ENCODE assay signal across 19 cellular contexts in genomic region chr10:102266670-102267069, GRCh38. TPM values are rescaled to one million over a fixed set of nuclear protein-coding genes. Genes with fewer than 3 reads are reported as not detected.
A peak's percentile ranks its signal among the peaks of the same experiment; 100 is the strongest.
DNase-seq lines count a peak whose midpoint lies in the region; ATAC-seq and TF ChIP-seq lines count a peak whose summit lies in the region.
"Had no signal": no experiment of that assay in that cellular context is flagged by ENCODE, and none has a peak within 500 bp of the region (broad histone marks: within the 10 kb centered on the region; RNA-seq: fewer than 3 reads in every experiment).

No MANE protein-coding gene starts in this region.

- in situ Hi-C loops in gastrocnemius medialis (cut with MboI; ENCODE audit: low sequenced_read_pairs in 4 of 4): no loop called here

- H3K27me3 Mint-ChIP-seq in activated naive CD4-positive, alpha-beta T cell treated with anti-CD3 and anti-CD28 coated beads, Interleukin-2, amount 50 U/mL, for 24 hours: no peaks in the 10 kb centered on the region
- no peaks in the 10 kb centered on the region for H3K27me3 Mint-ChIP-seq in HFFc6 (ENCODE audit: insufficient read depth)
- H3K27me3 Mint-ChIP-seq in activated naive CD8-positive, alpha-beta T cell treated with anti-CD3 and anti-CD28 coated beads, Interleukin-2, amount 50 U/mL, for 24 hours: no peaks in the 10 kb centered on the region
- H3K27me3 Mint-ChIP-seq: CD4-positive, alpha-beta memory T cell had no signal

- TF ChIP-seq CTCF in HFFc6 (IDR thresholded peaks at IDR 0.05): no peak
- no peak for TF ChIP-seq CTCF in gastrocnemius medialis (IDR thresholded peaks at IDR 0.05 in 4 of 5, conservative IDR thresholded peaks at IDR 0.05 in 1 of 5)
- TF ChIP-seq CTCF in GM10248 (IDR thresholded peaks at IDR 0.05; ENCODE audit: control extremely low read depth, extremely low read depth, low read depth, missing control alignments): no peak

- peaks cover 14% of the 10 kb centered on the region for H3K36me3 Mint-ChIP-seq in activated naive CD4-positive, alpha-beta T cell treated with anti-CD3 and anti-CD28 coated beads, Interleukin-2, amount 50 U/mL, for 24 hours
- H3K36me3 Mint-ChIP-seq in HFFc6 (ENCODE audit: low read depth): peaks cover 37% of the 10 kb centered on the region
- peaks cover 31% of the 10 kb centered on the region for H3K36me3 Mint-ChIP-seq in activated naive CD8-positive, alpha-beta T cell treated with anti-CD3 and anti-CD28 coated beads, Interleukin-2, amount 50 U/mL, for 24 hours (ENCODE audit: low read depth)

- no peak overlapping the region for H3K4me3 ChIP-seq in gastrocnemius medialis
- H3K4me3 ChIP-seq: GM23338 had no signal

- no peaks in the 10 kb centered on the region for H3K36me3 ChIP-seq in gastrocnemius medialis

- H3K9me3 ChIP-seq in gastrocnemius medialis: no peaks in the 10 kb centered on the region

- H3K27ac Mint-ChIP-seq in activated naive CD4-positive, alpha-beta T cell treated with anti-CD3 and anti-CD28 coated beads, Interleukin-2, amount 50 U/mL, for 24 hours: peak overlapping the region; percentile 74
- H3K27ac Mint-ChIP-seq in HFFc6: peak overlapping the region; percentile 61; the same call in 1 of the 2 replicates
- H3K27ac Mint-ChIP-seq in activated naive CD8-positive, alpha-beta T cell treated with anti-CD3 and anti-CD28 coated beads, Interleukin-2, amount 50 U/mL, for 24 hours: peak overlapping the region; percentile 94
- H3K27ac Mint-ChIP-seq: GM23338 had no signal

- POLR2A ChIA-PET in GM10248 (lab: Yijun Ruan, JAX): interaction anchor here (0.6 to 1.0 kb wide), 2 partner anchors 11 to 17 kb away, joined by 3 to 10 read pairs; no protein-coding TSS in a partner anchor

- no peaks in the 10 kb centered on the region for H3K9me3 Mint-ChIP-seq in activated naive CD4-positive, alpha-beta T cell treated with anti-CD3 and anti-CD28 coated beads, Interleukin-2, amount 50 U/mL, for 24 hours
- H3K9me3 Mint-ChIP-seq in HFFc6: no peaks in the 10 kb centered on the region
- H3K9me3 Mint-ChIP-seq in activated naive CD8-positive, alpha-beta T cell treated with anti-CD3 and anti-CD28 coated beads, Interleukin-2, amount 50 U/mL, for 24 hours: no peaks in the 10 kb centered on the region
- H3K9me3 Mint-ChIP-seq: CD4-positive, alpha-beta memory T cell; GM23338 had no signal

- no peak for DNase-seq in activated naive CD4-positive, alpha-beta T cell (lab: John Stamatoyannopoulos, UW)
- no peak for DNase-seq in HFFc6
- no peak for DNase-seq in activated naive CD8-positive, alpha-beta T cell treated with anti-CD3 and anti-CD28 coated beads, Interleukin-2, amount 50 U/mL, for 24 hours
- no peak for DNase-seq in gastrocnemius medialis
- no peak for DNase-seq in posterior vena cava (ENCODE audit: low spot score)
- DNase-seq in NCI-H1048 (lab: John Stamatoyannopoulos, UW): no peak
- DNase-seq in GM10248 (ENCODE audit: extremely low spot score): no peak
- DNase-seq: ACHN; CD4-positive, alpha-beta memory T cell; DND-41; GDM1; KG1; MM.1S; NCI-H1417 treated with DMSO at 0.1 percent for 48 hours; NCI-H2029; NCI-H2171 treated with DMSO at 0.1 percent for 48 hours; SIG-M5 had no signal

- CTCF ChIA-PET in GM10248 (lab: Yijun Ruan, JAX): interaction anchor here (0.7 to 4.7 kb wide), 14 partner anchors 8 to 213 kb away, joined by 3 to 32 read pairs (median 6); no protein-coding TSS in a partner anchor

- no peak overlapping the region for H3K4me3 Mint-ChIP-seq in activated naive CD4-positive, alpha-beta T cell treated with anti-CD3 and anti-CD28 coated beads, Interleukin-2, amount 50 U/mL, for 24 hours
- peak overlapping the region; percentile 46; the same call in 1 of the 2 replicates for H3K4me3 Mint-ChIP-seq in HFFc6
- H3K4me3 Mint-ChIP-seq in activated naive CD8-positive, alpha-beta T cell treated with anti-CD3 and anti-CD28 coated beads, Interleukin-2, amount 50 U/mL, for 24 hours: peak overlapping the region; percentile 55
- H3K4me3 Mint-ChIP-seq: CD4-positive, alpha-beta memory T cell; GM23338 had no signal

- no peak for TF ChIP-seq POLR2A in gastrocnemius medialis (IDR thresholded peaks at IDR 0.05)

- ATAC-seq in activated naive CD8-positive, alpha-beta T cell treated with anti-CD3 and anti-CD28 coated beads, Interleukin-2, amount 50 U/mL, for 24 hours: no peak
- peak; percentile 15 to 64 for ATAC-seq in gastrocnemius medialis
- ATAC-seq: GM23338 had no signal

- H3K27ac ChIP-seq in gastrocnemius medialis: peak overlapping the region; percentile 75 to 85 (median 83)

- intact Hi-C loops in gastrocnemius medialis (cut with DNase I; ENCODE audit: low total_unique reads) (no loop called here), posterior vena cava (cut with DNase I) (no loop called here)

- peaks cover 69% of the 10 kb centered on the region for H3K4me1 Mint-ChIP-seq in activated naive CD4-positive, alpha-beta T cell treated with anti-CD3 and anti-CD28 coated beads, Interleukin-2, amount 50 U/mL, for 24 hours
- peaks cover 74% of the 10 kb centered on the region for H3K4me1 Mint-ChIP-seq in HFFc6 (ENCODE audit: low read depth)
- H3K4me1 Mint-ChIP-seq in activated naive CD8-positive, alpha-beta T cell treated with anti-CD3 and anti-CD28 coated beads, Interleukin-2, amount 50 U/mL, for 24 hours: peaks cover 46% of the 10 kb centered on the region

- H3K27me3 ChIP-seq in gastrocnemius medialis: no peaks in the 10 kb centered on the region

- peaks cover 79 to 87% of the 10 kb centered on the region in 2 donors for H3K4me1 ChIP-seq in gastrocnemius medialis

RNA-seq across cellular contexts. Expression of gene GBF1, which starts 21.3 kb away (rescaled TPM):
- 10 to 100 TPM; 67.2 to 83.6 (median 74.2) TPM for total RNA-seq in HFFc6 (2021; fragmentation: NEBNext Ultra II Directional; extraction: Animal tissue kit (Norgen Biotek cat#: 25700))
- total RNA-seq in gastrocnemius medialis (10 to 100 TPM; 31.4 to 64.2 (median 58.7) TPM), posterior vena cava (10 to 100 TPM; 32.6 to 34.7 TPM)

RNA-seq across cellular contexts. Expression of gene PITX3, which starts 25.4 kb away (rescaled TPM):
- under 1 TPM in 1 of 6 experiments, not detected in 5; 0.14 TPM for total RNA-seq in HFFc6 (2021; fragmentation: NEBNext Ultra II Directional; extraction: Animal tissue kit (Norgen Biotek cat#: 25700))
- total RNA-seq in gastrocnemius medialis (1 to 10 TPM; 4.2 to 8.9 (median 6.5) TPM), posterior vena cava (not detected)
- total RNA-seq: CD4-positive, alpha-beta memory T cell; GM23338 had no signal

RNA-seq across cellular contexts. Expression of gene ELOVL3, which starts 40.6 kb away (rescaled TPM):
- under 1 TPM in 4 of 6 experiments, not detected in 2; 0.11 to 0.21 (median 0.16) TPM for total RNA-seq in HFFc6 (2021; fragmentation: NEBNext Ultra II Directional; extraction: Animal tissue kit (Norgen Biotek cat#: 25700))
- total RNA-seq in gastrocnemius medialis (under 1 TPM in 1 of 4 donors, not detected in 3; 0.51 TPM), posterior vena cava (under 1 TPM in 1 of 2 donors, not detected in 1; 0.29 TPM)
- total RNA-seq: CD4-positive, alpha-beta memory T cell had no signal

Comparison
In these comparisons a context has a peak if more than half of its experiments do, and no peak if none do; other contexts are left out.
1. RNA of gene PITX3, which starts 25.4 kb away (total RNA-seq): 4.2 to 8.9 TPM in gastrocnemius medialis; 0.14 TPM in HFFc6 and not detected in posterior vena cava; every median in the first group is over 4 times any median in the second.
2. Peak in every context shown above with its lines, with median percentiles within 50 percentile points of each other: H3K27ac Mint-ChIP-seq.